Comparison of ENCODE assay signal across 1 cellular context in the genomic region with DNA sequence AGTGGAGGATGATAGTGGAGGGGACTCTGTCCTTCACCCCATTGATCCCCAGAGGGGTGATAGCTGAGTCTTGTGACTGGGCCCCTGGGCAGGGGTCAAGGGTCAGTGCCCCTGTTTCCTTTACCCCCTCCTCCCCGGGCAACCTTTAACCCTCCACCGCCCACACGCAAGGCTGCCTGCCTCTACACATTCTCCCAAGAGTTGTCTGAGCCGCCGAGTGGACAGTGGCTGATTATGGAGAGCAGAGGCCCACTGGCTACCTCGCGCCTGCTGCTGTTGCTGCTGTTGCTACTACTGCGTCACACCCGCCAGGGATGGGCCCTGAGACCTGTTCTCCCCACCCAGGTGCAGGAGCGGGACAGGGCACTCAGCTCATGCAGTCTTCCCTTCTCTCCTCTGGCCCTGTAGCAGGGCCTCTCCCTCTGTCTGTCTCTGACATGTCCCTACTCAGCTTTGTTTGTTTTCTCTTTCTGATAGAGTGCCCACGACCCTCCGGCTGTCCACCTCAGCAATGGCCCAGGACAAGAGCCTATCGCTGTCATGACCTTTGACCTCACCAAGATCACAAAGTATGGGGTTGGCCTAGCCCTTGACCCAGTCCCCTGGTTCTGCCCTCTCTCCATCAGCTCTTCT.
A peak's percentile ranks its signal among the peaks of the same experiment; 100 is the strongest.
TF ChIP-seq lines count a peak whose summit lies in the region.

A gene with protein sequence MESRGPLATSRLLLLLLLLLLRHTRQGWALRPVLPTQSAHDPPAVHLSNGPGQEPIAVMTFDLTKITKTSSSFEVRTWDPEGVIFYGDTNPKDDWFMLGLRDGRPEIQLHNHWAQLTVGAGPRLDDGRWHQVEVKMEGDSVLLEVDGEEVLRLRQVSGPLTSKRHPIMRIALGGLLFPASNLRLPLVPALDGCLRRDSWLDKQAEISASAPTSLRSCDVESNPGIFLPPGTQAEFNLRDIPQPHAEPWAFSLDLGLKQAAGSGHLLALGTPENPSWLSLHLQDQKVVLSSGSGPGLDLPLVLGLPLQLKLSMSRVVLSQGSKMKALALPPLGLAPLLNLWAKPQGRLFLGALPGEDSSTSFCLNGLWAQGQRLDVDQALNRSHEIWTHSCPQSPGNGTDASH (plus strand): TSS at position 197 of the 633 bp plus-strand sequence. CDS start 38 bp downstream, at position 235.

TF ChIP-seq in HepG2, 621 proteins besides CTCF, POLR2A, EP300 and RAD21 (continued from another document and continues in another):
- TF ChIP-seq, protein P1, sequence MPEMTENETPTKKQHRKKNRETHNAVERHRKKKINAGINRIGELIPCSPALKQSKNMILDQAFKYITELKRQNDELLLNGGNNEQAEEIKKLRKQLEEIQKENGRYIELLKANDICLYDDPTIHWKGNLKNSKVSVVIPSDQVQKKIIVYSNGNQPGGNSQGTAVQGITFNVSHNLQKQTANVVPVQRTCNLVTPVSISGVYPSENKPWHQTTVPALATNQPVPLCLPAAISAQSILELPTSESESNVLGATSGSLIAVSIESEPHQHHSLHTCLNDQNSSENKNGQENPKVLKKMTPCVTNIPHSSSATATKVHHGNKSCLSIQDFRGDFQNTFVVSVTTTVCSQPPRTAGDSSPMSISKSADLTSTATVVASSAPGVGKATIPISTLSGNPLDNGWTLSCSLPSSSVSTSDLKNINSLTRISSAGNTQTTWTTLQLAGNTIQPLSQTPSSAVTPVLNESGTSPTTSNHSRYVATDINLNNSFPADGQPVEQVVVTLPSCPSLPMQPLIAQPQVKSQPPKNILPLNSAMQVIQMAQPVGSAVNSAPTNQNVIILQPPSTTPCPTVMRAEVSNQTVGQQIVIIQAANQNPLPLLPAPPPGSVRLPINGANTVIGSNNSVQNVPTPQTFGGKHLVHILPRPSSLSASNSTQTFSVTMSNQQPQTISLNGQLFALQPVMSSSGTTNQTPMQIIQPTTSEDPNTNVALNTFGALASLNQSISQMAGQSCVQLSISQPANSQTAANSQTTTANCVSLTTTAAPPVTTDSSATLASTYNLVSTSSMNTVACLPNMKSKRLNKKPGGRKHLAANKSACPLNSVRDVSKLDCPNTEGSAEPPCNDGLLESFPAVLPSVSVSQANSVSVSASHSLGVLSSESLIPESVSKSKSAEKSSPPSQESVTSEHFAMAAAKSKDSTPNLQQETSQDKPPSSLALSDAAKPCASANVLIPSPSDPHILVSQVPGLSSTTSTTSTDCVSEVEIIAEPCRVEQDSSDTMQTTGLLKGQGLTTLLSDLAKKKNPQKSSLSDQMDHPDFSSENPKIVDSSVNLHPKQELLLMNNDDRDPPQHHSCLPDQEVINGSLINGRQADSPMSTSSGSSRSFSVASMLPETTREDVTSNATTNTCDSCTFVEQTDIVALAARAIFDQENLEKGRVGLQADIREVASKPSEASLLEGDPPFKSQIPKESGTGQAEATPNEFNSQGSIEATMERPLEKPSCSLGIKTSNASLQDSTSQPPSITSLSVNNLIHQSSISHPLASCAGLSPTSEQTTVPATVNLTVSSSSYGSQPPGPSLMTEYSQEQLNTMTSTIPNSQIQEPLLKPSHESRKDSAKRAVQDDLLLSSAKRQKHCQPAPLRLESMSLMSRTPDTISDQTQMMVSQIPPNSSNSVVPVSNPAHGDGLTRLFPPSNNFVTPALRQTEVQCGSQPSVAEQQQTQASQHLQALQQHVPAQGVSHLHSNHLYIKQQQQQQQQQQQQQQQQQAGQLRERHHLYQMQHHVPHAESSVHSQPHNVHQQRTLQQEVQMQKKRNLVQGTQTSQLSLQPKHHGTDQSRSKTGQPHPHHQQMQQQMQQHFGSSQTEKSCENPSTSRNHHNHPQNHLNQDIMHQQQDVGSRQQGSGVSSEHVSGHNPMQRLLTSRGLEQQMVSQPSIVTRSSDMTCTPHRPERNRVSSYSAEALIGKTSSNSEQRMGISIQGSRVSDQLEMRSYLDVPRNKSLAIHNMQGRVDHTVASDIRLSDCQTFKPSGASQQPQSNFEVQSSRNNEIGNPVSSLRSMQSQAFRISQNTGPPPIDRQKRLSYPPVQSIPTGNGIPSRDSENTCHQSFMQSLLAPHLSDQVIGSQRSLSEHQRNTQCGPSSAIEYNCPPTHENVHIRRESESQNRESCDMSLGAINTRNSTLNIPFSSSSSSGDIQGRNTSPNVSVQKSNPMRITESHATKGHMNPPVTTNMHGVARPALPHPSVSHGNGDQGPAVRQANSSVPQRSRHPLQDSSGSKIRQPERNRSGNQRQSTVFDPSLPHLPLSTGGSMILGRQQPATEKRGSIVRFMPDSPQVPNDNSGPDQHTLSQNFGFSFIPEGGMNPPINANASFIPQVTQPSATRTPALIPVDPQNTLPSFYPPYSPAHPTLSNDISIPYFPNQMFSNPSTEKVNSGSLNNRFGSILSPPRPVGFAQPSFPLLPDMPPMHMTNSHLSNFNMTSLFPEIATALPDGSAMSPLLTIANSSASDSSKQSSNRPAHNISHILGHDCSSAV (CRISPR knock-in tag; IDR thresholded peaks at IDR 0.05; ENCODE audit: borderline replicate concordance), result no peak
- TF ChIP-seq, protein P2, sequence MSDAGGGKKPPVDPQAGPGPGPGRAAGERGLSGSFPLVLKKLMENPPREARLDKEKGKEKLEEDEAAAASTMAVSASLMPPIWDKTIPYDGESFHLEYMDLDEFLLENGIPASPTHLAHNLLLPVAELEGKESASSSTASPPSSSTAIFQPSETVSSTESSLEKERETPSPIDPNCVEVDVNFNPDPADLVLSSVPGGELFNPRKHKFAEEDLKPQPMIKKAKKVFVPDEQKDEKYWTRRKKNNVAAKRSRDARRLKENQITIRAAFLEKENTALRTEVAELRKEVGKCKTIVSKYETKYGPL (CRISPR knock-in tag; IDR thresholded peaks at IDR 0.05), result no peak
- TF ChIP-seq SRSF1 (optimal IDR thresholded peaks at IDR 0.05; ENCODE audit: low read depth, low read length), result no peak
- TF ChIP-seq TGIF2 (CRISPR knock-in tag; IDR thresholded peaks at IDR 0.05), result no peak
- TF ChIP-seq HES4 (CRISPR knock-in tag; IDR thresholded peaks at IDR 0.05; ENCODE audit: borderline replicate concordance), result no peak
- TF ChIP-seq ZFYVE20 (CRISPR knock-in tag; IDR thresholded peaks at IDR 0.05; ENCODE audit: borderline replicate concordance, low read depth), result no peak
- TF ChIP-seq RXRA (CRISPR knock-in tag; IDR thresholded peaks at IDR 0.05), result peak; percentile 17; the same call in 1 of the 2 replicates
- TF ChIP-seq MAFG (CRISPR knock-in tag; IDR thresholded peaks at IDR 0.05), result no peak
- TF ChIP-seq CCAR2 (optimal IDR thresholded peaks at IDR 0.05; ENCODE audit: low read depth, low read length), result no peak
- TF ChIP-seq FOXA3 (CRISPR knock-in tag; IDR thresholded peaks at IDR 0.05), result no peak
- TF ChIP-seq ZBTB1 (CRISPR knock-in tag; IDR thresholded peaks at IDR 0.05; ENCODE audit: borderline replicate concordance), result no peak
- TF ChIP-seq NCOA5 (CRISPR knock-in tag; IDR thresholded peaks at IDR 0.05), result no peak
- TF ChIP-seq ZNF124 (CRISPR knock-in tag; IDR thresholded peaks at IDR 0.05), result no peak
- no peak for TF ChIP-seq ZKSCAN1 (IDR thresholded peaks at IDR 0.05; ENCODE audit: low read length)
- TF ChIP-seq, protein P3, sequence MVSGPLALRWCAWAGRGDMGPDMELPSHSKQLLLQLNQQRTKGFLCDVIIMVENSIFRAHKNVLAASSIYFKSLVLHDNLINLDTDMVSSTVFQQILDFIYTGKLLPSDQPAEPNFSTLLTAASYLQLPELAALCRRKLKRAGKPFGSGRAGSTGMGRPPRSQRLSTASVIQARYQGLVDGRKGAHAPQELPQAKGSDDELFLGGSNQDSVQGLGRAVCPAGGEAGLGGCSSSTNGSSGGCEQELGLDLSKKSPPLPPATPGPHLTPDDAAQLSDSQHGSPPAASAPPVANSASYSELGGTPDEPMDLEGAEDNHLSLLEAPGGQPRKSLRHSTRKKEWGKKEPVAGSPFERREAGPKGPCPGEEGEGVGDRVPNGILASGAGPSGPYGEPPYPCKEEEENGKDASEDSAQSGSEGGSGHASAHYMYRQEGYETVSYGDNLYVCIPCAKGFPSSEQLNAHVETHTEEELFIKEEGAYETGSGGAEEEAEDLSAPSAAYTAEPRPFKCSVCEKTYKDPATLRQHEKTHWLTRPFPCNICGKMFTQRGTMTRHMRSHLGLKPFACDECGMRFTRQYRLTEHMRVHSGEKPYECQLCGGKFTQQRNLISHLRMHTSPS (CRISPR knock-in tag; IDR thresholded peaks at IDR 0.05; ENCODE audit: low read depth), result no peak
- TF ChIP-seq, protein P4, sequence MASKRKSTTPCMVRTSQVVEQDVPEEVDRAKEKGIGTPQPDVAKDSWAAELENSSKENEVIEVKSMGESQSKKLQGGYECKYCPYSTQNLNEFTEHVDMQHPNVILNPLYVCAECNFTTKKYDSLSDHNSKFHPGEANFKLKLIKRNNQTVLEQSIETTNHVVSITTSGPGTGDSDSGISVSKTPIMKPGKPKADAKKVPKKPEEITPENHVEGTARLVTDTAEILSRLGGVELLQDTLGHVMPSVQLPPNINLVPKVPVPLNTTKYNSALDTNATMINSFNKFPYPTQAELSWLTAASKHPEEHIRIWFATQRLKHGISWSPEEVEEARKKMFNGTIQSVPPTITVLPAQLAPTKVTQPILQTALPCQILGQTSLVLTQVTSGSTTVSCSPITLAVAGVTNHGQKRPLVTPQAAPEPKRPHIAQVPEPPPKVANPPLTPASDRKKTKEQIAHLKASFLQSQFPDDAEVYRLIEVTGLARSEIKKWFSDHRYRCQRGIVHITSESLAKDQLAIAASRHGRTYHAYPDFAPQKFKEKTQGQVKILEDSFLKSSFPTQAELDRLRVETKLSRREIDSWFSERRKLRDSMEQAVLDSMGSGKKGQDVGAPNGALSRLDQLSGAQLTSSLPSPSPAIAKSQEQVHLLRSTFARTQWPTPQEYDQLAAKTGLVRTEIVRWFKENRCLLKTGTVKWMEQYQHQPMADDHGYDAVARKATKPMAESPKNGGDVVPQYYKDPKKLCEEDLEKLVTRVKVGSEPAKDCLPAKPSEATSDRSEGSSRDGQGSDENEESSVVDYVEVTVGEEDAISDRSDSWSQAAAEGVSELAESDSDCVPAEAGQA (IDR thresholded peaks at IDR 0.05; ENCODE audit: low read depth), result no peak
- TF ChIP-seq, protein P4 (CRISPR knock-in tag; IDR thresholded peaks at IDR 0.05; ENCODE audit: borderline replicate concordance), result no peak
- TF ChIP-seq ZEB1 (IDR thresholded peaks at IDR 0.05; ENCODE audit: insufficient replicate concordance, low read depth), result no peak
- TF ChIP-seq, protein P5, sequence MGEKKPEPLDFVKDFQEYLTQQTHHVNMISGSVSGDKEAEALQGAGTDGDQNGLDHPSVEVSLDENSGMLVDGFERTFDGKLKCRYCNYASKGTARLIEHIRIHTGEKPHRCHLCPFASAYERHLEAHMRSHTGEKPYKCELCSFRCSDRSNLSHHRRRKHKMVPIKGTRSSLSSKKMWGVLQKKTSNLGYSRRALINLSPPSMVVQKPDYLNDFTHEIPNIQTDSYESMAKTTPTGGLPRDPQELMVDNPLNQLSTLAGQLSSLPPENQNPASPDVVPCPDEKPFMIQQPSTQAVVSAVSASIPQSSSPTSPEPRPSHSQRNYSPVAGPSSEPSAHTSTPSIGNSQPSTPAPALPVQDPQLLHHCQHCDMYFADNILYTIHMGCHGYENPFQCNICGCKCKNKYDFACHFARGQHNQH (CRISPR knock-in tag; IDR thresholded peaks at IDR 0.05), result no peak
- TF ChIP-seq, protein P6, sequence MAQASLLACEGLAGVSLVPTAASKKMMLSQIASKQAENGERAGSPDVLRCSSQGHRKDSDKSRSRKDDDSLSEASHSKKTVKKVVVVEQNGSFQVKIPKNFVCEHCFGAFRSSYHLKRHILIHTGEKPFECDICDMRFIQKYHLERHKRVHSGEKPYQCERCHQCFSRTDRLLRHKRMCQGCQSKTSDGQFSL (CRISPR knock-in tag; IDR thresholded peaks at IDR 0.05), result no peak
- TF ChIP-seq, protein P7, sequence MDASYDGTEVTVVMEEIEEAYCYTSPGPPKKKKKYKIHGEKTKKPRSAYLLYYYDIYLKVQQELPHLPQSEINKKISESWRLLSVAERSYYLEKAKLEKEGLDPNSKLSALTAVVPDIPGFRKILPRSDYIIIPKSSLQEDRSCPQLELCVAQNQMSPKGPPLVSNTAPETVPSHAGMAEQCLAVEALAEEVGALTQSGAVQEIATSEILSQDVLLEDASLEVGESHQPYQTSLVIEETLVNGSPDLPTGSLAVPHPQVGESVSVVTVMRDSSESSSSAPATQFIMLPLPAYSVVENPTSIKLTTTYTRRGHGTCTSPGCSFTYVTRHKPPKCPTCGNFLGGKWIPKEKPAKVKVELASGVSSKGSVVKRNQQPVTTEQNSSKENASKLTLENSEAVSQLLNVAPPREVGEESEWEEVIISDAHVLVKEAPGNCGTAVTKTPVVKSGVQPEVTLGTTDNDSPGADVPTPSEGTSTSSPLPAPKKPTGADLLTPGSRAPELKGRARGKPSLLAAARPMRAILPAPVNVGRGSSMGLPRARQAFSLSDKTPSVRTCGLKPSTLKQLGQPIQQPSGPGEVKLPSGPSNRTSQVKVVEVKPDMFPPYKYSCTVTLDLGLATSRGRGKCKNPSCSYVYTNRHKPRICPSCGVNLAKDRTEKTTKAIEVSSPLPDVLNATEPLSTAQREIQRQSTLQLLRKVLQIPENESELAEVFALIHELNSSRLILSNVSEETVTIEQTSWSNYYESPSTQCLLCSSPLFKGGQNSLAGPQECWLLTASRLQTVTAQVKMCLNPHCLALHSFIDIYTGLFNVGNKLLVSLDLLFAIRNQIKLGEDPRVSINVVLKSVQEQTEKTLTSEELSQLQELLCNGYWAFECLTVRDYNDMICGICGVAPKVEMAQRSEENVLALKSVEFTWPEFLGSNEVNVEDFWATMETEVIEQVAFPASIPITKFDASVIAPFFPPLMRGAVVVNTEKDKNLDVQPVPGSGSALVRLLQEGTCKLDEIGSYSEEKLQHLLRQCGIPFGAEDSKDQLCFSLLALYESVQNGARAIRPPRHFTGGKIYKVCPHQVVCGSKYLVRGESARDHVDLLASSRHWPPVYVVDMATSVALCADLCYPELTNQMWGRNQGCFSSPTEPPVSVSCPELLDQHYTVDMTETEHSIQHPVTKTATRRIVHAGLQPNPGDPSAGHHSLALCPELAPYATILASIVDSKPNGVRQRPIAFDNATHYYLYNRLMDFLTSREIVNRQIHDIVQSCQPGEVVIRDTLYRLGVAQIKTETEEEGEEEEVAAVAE (CRISPR knock-in tag; IDR thresholded peaks at IDR 0.05; ENCODE audit: borderline replicate concordance), result no peak
